In the genomic region with DNA sequence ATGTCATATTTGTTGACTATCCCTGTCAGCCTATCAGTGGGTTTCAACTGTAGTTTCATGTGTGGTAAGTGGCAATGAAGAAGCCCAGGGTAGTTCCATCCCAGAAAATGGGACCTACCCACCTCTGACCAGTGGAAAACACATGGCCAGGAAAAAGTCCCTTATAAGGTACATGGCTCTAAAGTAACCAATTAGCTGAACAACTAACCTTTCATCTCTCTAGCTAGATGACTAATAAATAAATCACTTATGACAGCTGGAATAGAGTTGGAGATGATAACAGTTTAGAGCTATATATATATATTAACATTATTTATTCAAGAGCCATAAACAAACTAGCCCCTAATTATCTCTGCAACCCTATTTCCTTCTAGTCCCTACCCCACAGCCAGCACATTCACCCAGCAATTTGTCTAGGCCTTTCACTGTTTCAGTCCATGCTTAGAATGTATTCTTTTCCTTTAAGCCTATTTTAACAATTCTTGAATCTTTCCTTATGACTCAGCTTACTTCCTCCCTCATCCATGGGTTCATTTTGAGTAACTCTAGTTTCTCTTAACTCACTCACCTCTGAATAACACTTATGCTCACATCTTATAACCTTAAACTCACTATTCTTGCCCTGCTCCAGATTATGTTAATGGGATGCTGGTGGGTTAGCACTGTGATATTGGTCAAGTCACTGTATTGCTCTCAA, we compare ENCODE assay signal across 13 cellular contexts.
DNase-seq lines count a peak whose midpoint lies in the region; ATAC-seq and TF ChIP-seq lines count a peak whose summit lies in the region.
"Had no signal": no experiment of that assay in that cellular context is flagged by ENCODE, and none has a peak within 500 bp of the region (broad histone marks: within the 10 kb centered on the region; RNA-seq: fewer than 3 reads in every experiment).

No MANE protein-coding gene starts in this region.

- no peak overlapping the region for H2AFZ ChIP-seq in PC-3 (ENCODE audit: low read length)

- no peak overlapping the region for H3K4me3 ChIP-seq in breast epithelium
- no peak overlapping the region for H3K4me3 ChIP-seq in PC-3 (ENCODE audit: low read length)
- H3K4me3 ChIP-seq in epithelial cell of esophagus (ENCODE audit: low read length), result no peak overlapping the region
- no peak overlapping the region for H3K4me3 ChIP-seq in BE2C (ENCODE audit: low read depth, low read length)
- H3K4me3 ChIP-seq in tibial artery, result no peak overlapping the region
- H3K4me3 ChIP-seq: upper lobe of right lung had no signal

- H3F3A ChIP-seq in PC-3 (ENCODE audit: low read length, unreplicated experiment), result peaks cover 17% of the 10 kb centered on the region

- H3K36me3 ChIP-seq in breast epithelium, result no peaks in the 10 kb centered on the region
- no peaks in the 10 kb centered on the region for H3K36me3 ChIP-seq in PC-3 (ENCODE audit: low read depth, low read length)
- H3K36me3 ChIP-seq in BE2C, result no peaks in the 10 kb centered on the region
- no peaks in the 10 kb centered on the region for H3K36me3 ChIP-seq in tibial artery
- H3K36me3 ChIP-seq: upper lobe of right lung had no signal

- H3K27ac Mint-ChIP-seq in MCF 10A (ENCODE audit: low read depth, unreplicated experiment), result peak overlapping the region; percentile 11
- H3K27ac Mint-ChIP-seq in stimulated activated naive CD8-positive, alpha-beta T cell treated with anti-CD3 and anti-CD28 coated beads, Interleukin-15, Interleukin-2, amounts not matched to agents 100 ng/mL and 50 ng/mL, for 24 hours, result peak overlapping the region; percentile 81
- H3K27ac Mint-ChIP-seq: activated CD4-positive, alpha-beta T cell treated with anti-CD3 and anti-CD28 coated beads, Interleukin-2, amount 10 ng/mL, durations not matched to agents 7 days and 5 days had no signal

- no peaks in the 10 kb centered on the region for H3K79me2 ChIP-seq in PC-3 (ENCODE audit: low read length)

- TF ChIP-seq POLR2A in breast epithelium (IDR thresholded peaks at IDR 0.05), result no peak

- H3K27ac ChIP-seq in breast epithelium (no peak overlapping the region), PC-3 (ENCODE audit: low read length) (peak overlapping the region; percentile 53), tibial artery (no peak overlapping the region)
- H3K27ac ChIP-seq: upper lobe of right lung had no signal

- H3K9me3 ChIP-seq in breast epithelium (no peaks in the 10 kb centered on the region), PC-3 (ENCODE audit: low read length) (no peaks in the 10 kb centered on the region), BE2C (no peaks in the 10 kb centered on the region), tibial artery (peaks cover 0 to 4% (median 0%) of the 10 kb centered on the region in 3 donors)
- H3K9me3 ChIP-seq: upper lobe of right lung had no signal

- H3K27me3 ChIP-seq in breast epithelium (no peaks in the 10 kb centered on the region), PC-3 (ENCODE audit: low read length) (no peaks in the 10 kb centered on the region), BE2C (no peaks in the 10 kb centered on the region), tibial artery (no peaks in the 10 kb centered on the region)
- H3K27me3 ChIP-seq: upper lobe of right lung had no signal

- CTCF ChIA-PET in MCF 10A (lab: Yijun Ruan, JAX) (interaction anchor here (0.6 to 0.7 kb wide), 2 partner anchors 54 to 92 kb away, joined by 3 read pairs; no protein-coding TSS in a partner anchor), PC-3 (lab: Charles Lee) (interaction anchor here (0.6 kb wide), 1 partner anchor 52 kb away, joined by 3 read pairs; no protein-coding TSS in a partner anchor)

- POLR2A ChIA-PET in MCF 10A (lab: Yijun Ruan, JAX), result interaction anchor here (0.6 to 1.0 kb wide), 3 partner anchors 9 to 1043 kb away, joined by 3 read pairs; no protein-coding TSS in a partner anchor
- POLR2A ChIA-PET in PC-3 (lab: Charles Lee; ENCODE audit: unreplicated experiment), result interaction anchor here (0.7 to 1.0 kb wide), 3 partner anchors 9 to 540 kb away, joined by 3 to 8 read pairs (median 3); no protein-coding TSS in a partner anchor

- no peak overlapping the region for H3K4me3 Mint-ChIP-seq in MCF 10A (ENCODE audit: unreplicated experiment)
- H3K4me3 Mint-ChIP-seq in stimulated activated naive CD8-positive, alpha-beta T cell treated with anti-CD3 and anti-CD28 coated beads, Interleukin-15, Interleukin-2, amounts not matched to agents 100 ng/mL and 50 ng/mL, for 24 hours, result no peak overlapping the region
- H3K4me3 Mint-ChIP-seq: activated CD4-positive, alpha-beta T cell treated with anti-CD3 and anti-CD28 coated beads, Interleukin-2, amount 10 ng/mL, durations not matched to agents 7 days and 5 days had no signal

- BruUV-seq in MCF 10A (replicated peaks; lab: Mats Ljungman, UMichigan) (no TSS peak), PC-3 (replicated peaks; lab: Mats Ljungman, UMichigan) (no TSS peak)

- DNase-seq in MCF 10A (ENCODE audit: unreplicated experiment), result peak; percentile 33
- no peak for DNase-seq in breast epithelium (ENCODE audit: low spot score in 2 of 2)
- DNase-seq in PC-3, result peak; percentile 90
- peak; percentile 57 for DNase-seq in epithelial cell of esophagus (ENCODE audit: low read depth)
- DNase-seq in BE2C, result no peak
- no peak for DNase-seq in tibial artery
- DNase-seq: activated CD4-positive, alpha-beta T cell treated with anti-CD3 and anti-CD28 coated beads, Interleukin-2, amount 10 ng/mL, durations not matched to agents 7 days and 5 days; activated gamma-delta T cell; NCI-H1048; retina; upper lobe of right lung had no signal

- no peaks in the 10 kb centered on the region for H4K20me1 ChIP-seq in PC-3 (ENCODE audit: low read length)

- intact Hi-C loops in MCF 10A (cut with micrococcal nuclease) (no loop called here), breast epithelium (cut with DNase I; ENCODE audit: low total_unique reads) (no loop called here), PC-3 (cut with micrococcal nuclease) (no loop called here), tibial artery (cut with DNase I; ENCODE audit: low total_unique reads) (no loop called here)

- H3K36me3 Mint-ChIP-seq in MCF 10A (ENCODE audit: insufficient read depth, unreplicated experiment), result no peaks in the 10 kb centered on the region
- H3K36me3 Mint-ChIP-seq in stimulated activated naive CD8-positive, alpha-beta T cell treated with anti-CD3 and anti-CD28 coated beads, Interleukin-15, Interleukin-2, amounts not matched to agents 100 ng/mL and 50 ng/mL, for 24 hours (ENCODE audit: low read depth), result no peaks in the 10 kb centered on the region

- H3K4me1 ChIP-seq in breast epithelium (no peaks in the 10 kb centered on the region), PC-3 (ENCODE audit: insufficient read depth, low read length) (peaks cover 45% of the 10 kb centered on the region), BE2C (no peaks in the 10 kb centered on the region), tibial artery (no peaks in the 10 kb centered on the region)
- H3K4me1 ChIP-seq: upper lobe of right lung had no signal

- peaks cover 9% of the 10 kb centered on the region for H3K9me3 Mint-ChIP-seq in MCF 10A (ENCODE audit: unreplicated experiment)
- H3K9me3 Mint-ChIP-seq in stimulated activated naive CD8-positive, alpha-beta T cell treated with anti-CD3 and anti-CD28 coated beads, Interleukin-15, Interleukin-2, amounts not matched to agents 100 ng/mL and 50 ng/mL, for 24 hours, result no peaks in the 10 kb centered on the region

- H3K9ac ChIP-seq in PC-3 (ENCODE audit: low read length), result no peak overlapping the region

- H3K27me3 Mint-ChIP-seq in MCF 10A (ENCODE audit: insufficient read depth, unreplicated experiment), result no peaks in the 10 kb centered on the region
- H3K27me3 Mint-ChIP-seq in stimulated activated naive CD8-positive, alpha-beta T cell treated with anti-CD3 and anti-CD28 coated beads, Interleukin-15, Interleukin-2, amounts not matched to agents 100 ng/mL and 50 ng/mL, for 24 hours, result peaks cover 4% of the 10 kb centered on the region

- H3K4me1 Mint-ChIP-seq in MCF 10A (ENCODE audit: insufficient read depth, unreplicated experiment), result peaks cover 36% of the 10 kb centered on the region
- peaks cover 33% of the 10 kb centered on the region for H3K4me1 Mint-ChIP-seq in stimulated activated naive CD8-positive, alpha-beta T cell treated with anti-CD3 and anti-CD28 coated beads, Interleukin-15, Interleukin-2, amounts not matched to agents 100 ng/mL and 50 ng/mL, for 24 hours (ENCODE audit: low read depth)

- peak overlapping the region; percentile 9 for H3K4me2 ChIP-seq in PC-3 (ENCODE audit: low read length)

- ATAC-seq in PC-3, result peak; percentile 46
- no peak for ATAC-seq in GM18520 (IDR thresholded peaks at IDR 0.05; ENCODE audit: unreplicated experiment)
- ATAC-seq: upper lobe of right lung had no signal

- H3K9me2 ChIP-seq in PC-3 (replicated peaks; ENCODE audit: low read length), result no peaks in the 10 kb centered on the region

- TF ChIP-seq CTCF in MCF 10A (IDR thresholded peaks at IDR 0.05; ENCODE audit: unreplicated experiment) (no peak), breast epithelium (IDR thresholded peaks at IDR 0.05) (no peak), PC-3 (conservative IDR thresholded peaks at IDR 0.05; ENCODE audit: low read depth, low read length) (no peak), epithelial cell of esophagus (IDR thresholded peaks at IDR 0.05; ENCODE audit: insufficient read depth, low read depth, low read length, missing control alignments) (no peak), BE2C (IDR thresholded peaks at IDR 0.05; ENCODE audit: low read depth, low read length) (no peak), tibial artery (IDR thresholded peaks at IDR 0.05) (no peak)

Comparison
In these comparisons a context has a peak if more than half of its experiments do, and no peak if none do; other contexts are left out.
1. DNase-seq: peak in MCF 10A (single experiment), PC-3 (single experiment) and epithelial cell of esophagus (single experiment); none in breast epithelium (0 of 2), BE2C (single experiment) and tibial artery (0 of 2).